1 cellular context compared by ENCODE assay signal in the genomic region with DNA sequence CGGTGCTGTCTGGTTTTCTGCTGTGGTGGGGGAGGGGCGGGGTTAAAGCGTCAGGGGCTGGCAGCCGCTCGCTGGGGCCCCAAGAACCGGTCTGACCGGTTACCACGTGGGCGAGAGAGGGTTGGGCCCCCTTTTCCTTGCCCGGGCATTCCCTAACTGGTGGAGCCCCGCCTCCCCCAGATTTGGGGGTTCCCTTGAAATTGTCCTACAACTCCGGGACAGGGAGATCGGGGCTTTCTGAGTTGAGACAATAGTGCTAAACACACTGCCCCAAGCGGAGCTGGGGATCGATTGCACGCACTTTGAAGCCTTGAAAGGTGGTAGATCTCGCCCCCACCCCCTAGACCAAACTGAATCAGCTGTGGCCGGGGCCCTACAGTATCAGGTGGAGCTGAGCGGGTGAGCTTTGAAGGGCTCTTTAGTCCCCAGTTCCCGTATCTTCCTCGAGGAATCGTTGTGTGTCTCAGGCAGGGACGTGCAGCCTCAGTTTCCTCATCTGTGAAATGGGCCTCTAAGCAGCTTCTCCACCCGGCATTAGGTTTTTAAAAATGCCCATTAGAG.
A peak's percentile ranks its signal among the peaks of the same experiment; 100 is the strongest.
TF ChIP-seq lines count a peak whose summit lies in the region.

No MANE protein-coding gene starts in this region.

TF ChIP-seq in K562, 482 proteins besides CTCF, POLR2A, EP300 and RAD21 (continued from another document and continues in another):
- TF ChIP-seq, protein P1, sequence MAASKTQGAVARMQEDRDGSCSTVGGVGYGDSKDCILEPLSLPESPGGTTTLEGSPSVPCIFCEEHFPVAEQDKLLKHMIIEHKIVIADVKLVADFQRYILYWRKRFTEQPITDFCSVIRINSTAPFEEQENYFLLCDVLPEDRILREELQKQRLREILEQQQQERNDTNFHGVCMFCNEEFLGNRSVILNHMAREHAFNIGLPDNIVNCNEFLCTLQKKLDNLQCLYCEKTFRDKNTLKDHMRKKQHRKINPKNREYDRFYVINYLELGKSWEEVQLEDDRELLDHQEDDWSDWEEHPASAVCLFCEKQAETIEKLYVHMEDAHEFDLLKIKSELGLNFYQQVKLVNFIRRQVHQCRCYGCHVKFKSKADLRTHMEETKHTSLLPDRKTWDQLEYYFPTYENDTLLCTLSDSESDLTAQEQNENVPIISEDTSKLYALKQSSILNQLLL (CRISPR knock-in tag; IDR thresholded peaks at IDR 0.05; ENCODE audit: borderline replicate concordance): no peak
- TF ChIP-seq ETV1 (tag; conservative IDR thresholded peaks at IDR 0.05; ENCODE audit: low read depth): no peak
- TF ChIP-seq WHSC1 (IDR thresholded peaks at IDR 0.05; ENCODE audit: low read length): no peak
- TF ChIP-seq JUN (IDR thresholded peaks at IDR 0.05; ENCODE audit: borderline replicate concordance, low read depth, low read length): no peak
- TF ChIP-seq JUN (CRISPR knock-in tag; IDR thresholded peaks at IDR 0.05; ENCODE audit: borderline replicate concordance): no peak
- TF ChIP-seq CBFB (CRISPR knock-in tag; IDR thresholded peaks at IDR 0.05): no peak
- no peak for TF ChIP-seq ZNF212 (CRISPR knock-in tag; IDR thresholded peaks at IDR 0.05)
- TF ChIP-seq, protein P2, sequence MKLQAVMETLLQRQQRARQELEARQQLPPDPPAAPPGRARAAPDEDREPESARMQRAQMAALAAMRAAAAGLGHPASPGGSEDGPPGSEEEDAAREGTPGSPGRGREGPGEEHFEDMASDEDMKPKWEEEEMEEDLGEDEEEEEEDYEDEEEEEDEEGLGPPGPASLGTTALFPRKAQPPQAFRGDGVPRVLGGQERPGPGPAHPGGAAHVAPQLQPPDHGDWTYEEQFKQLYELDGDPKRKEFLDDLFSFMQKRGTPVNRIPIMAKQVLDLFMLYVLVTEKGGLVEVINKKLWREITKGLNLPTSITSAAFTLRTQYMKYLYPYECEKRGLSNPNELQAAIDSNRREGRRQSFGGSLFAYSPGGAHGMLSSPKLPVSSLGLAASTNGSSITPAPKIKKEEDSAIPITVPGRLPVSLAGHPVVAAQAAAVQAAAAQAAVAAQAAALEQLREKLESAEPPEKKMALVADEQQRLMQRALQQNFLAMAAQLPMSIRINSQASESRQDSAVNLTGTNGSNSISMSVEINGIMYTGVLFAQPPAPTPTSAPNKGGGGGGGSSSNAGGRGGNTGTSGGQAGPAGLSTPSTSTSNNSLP (IDR thresholded peaks at IDR 0.05; ENCODE audit: borderline replicate concordance, low read depth, low read length): no peak
- no peak for TF ChIP-seq ASH1L (IDR thresholded peaks at IDR 0.05; ENCODE audit: borderline replicate concordance, low read depth, partially characterized antibody)
- TF ChIP-seq RB1 (IDR thresholded peaks at IDR 0.05; ENCODE audit: low read depth): no peak
- no peak for TF ChIP-seq NR2C1 (IDR thresholded peaks at IDR 0.05)
- TF ChIP-seq NR2C1 (tag; IDR thresholded peaks at IDR 0.05): no peak
- TF ChIP-seq, protein P3, sequence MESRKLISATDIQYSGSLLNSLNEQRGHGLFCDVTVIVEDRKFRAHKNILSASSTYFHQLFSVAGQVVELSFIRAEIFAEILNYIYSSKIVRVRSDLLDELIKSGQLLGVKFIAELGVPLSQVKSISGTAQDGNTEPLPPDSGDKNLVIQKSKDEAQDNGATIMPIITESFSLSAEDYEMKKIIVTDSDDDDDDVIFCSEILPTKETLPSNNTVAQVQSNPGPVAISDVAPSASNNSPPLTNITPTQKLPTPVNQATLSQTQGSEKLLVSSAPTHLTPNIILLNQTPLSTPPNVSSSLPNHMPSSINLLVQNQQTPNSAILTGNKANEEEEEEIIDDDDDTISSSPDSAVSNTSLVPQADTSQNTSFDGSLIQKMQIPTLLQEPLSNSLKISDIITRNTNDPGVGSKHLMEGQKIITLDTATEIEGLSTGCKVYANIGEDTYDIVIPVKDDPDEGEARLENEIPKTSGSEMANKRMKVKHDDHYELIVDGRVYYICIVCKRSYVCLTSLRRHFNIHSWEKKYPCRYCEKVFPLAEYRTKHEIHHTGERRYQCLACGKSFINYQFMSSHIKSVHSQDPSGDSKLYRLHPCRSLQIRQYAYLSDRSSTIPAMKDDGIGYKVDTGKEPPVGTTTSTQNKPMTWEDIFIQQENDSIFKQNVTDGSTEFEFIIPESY (CRISPR knock-in tag; IDR thresholded peaks at IDR 0.05): peak; percentile 45; the same call in 1 of the 2 replicates
- TF ChIP-seq, protein P4, sequence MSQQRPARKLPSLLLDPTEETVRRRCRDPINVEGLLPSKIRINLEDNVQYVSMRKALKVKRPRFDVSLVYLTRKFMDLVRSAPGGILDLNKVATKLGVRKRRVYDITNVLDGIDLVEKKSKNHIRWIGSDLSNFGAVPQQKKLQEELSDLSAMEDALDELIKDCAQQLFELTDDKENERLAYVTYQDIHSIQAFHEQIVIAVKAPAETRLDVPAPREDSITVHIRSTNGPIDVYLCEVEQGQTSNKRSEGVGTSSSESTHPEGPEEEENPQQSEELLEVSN (IDR thresholded peaks at IDR 0.05; ENCODE audit: borderline replicate concordance in 1 of 2, extremely low read depth in 1 of 2, insufficient read depth in 1 of 2, insufficient read length in 1 of 2, low read depth in 1 of 2, low read length in 1 of 2, poor library complexity in 1 of 2, severe bottlenecking in 1 of 2): peak in 1 of 2 experiments; percentile 19
- TF ChIP-seq MTA3 (IDR thresholded peaks at IDR 0.05; ENCODE audit: borderline replicate concordance): peak; percentile 97
- no peak for TF ChIP-seq ZNF263 (CRISPR knock-in tag; IDR thresholded peaks at IDR 0.05; ENCODE audit: borderline replicate concordance)
- TF ChIP-seq, protein P5, sequence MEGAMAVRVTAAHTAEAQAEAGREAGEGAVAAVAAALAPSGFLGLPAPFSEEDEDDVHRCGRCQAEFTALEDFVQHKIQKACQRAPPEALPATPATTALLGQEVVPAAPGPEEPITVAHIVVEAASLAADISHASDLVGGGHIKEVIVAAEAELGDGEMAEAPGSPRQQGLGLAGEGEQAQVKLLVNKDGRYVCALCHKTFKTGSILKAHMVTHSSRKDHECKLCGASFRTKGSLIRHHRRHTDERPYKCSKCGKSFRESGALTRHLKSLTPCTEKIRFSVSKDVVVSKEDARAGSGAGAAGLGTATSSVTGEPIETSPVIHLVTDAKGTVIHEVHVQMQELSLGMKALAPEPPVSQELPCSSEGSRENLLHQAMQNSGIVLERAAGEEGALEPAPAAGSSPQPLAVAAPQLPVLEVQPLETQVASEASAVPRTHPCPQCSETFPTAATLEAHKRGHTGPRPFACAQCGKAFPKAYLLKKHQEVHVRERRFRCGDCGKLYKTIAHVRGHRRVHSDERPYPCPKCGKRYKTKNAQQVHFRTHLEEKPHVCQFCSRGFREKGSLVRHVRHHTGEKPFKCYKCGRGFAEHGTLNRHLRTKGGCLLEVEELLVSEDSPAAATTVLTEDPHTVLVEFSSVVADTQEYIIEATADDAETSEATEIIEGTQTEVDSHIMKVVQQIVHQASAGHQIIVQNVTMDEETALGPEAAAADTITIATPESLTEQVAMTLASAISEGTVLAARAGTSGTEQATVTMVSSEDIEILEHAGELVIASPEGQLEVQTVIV (CRISPR knock-in tag; IDR thresholded peaks at IDR 0.05; ENCODE audit: borderline replicate concordance): 0 out of 2 replicates have a peak, but pooled peaks have one; percentile 11
- TF ChIP-seq, protein P6, sequence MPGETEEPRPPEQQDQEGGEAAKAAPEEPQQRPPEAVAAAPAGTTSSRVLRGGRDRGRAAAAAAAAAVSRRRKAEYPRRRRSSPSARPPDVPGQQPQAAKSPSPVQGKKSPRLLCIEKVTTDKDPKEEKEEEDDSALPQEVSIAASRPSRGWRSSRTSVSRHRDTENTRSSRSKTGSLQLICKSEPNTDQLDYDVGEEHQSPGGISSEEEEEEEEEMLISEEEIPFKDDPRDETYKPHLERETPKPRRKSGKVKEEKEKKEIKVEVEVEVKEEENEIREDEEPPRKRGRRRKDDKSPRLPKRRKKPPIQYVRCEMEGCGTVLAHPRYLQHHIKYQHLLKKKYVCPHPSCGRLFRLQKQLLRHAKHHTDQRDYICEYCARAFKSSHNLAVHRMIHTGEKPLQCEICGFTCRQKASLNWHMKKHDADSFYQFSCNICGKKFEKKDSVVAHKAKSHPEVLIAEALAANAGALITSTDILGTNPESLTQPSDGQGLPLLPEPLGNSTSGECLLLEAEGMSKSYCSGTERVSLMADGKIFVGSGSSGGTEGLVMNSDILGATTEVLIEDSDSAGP (CRISPR knock-in tag; IDR thresholded peaks at IDR 0.05): no peak
- TF ChIP-seq EHMT2 (IDR thresholded peaks at IDR 0.05): no peak
- TF ChIP-seq ATF1 (CRISPR knock-in tag; IDR thresholded peaks at IDR 0.05): no peak
- TF ChIP-seq ATF1 (tag; IDR thresholded peaks at IDR 0.05): peak; percentile 55; the same call in 1 of the 2 replicates
- TF ChIP-seq CXXC5 (CRISPR knock-in tag; IDR thresholded peaks at IDR 0.05): no peak; the same call in 1 of the 2 replicates
- TF ChIP-seq TFAM (CRISPR knock-in tag; conservative IDR thresholded peaks at IDR 0.05): no peak
- TF ChIP-seq SMARCE1 (IDR thresholded peaks at IDR 0.05): no peak
- peak; percentile 21; the same call in 1 of the 2 replicates for TF ChIP-seq ZBED1 (IDR thresholded peaks at IDR 0.05)
- no peak for TF ChIP-seq MAFK (IDR thresholded peaks at IDR 0.05; ENCODE audit: low read length)
- TF ChIP-seq ZNF589 (CRISPR knock-in tag; IDR thresholded peaks at IDR 0.05; ENCODE audit: low read depth): peak; percentile 47; the same call in 1 of the 2 replicates
- no peak for TF ChIP-seq NCOA6 (IDR thresholded peaks at IDR 0.05)
- TF ChIP-seq, protein P7, sequence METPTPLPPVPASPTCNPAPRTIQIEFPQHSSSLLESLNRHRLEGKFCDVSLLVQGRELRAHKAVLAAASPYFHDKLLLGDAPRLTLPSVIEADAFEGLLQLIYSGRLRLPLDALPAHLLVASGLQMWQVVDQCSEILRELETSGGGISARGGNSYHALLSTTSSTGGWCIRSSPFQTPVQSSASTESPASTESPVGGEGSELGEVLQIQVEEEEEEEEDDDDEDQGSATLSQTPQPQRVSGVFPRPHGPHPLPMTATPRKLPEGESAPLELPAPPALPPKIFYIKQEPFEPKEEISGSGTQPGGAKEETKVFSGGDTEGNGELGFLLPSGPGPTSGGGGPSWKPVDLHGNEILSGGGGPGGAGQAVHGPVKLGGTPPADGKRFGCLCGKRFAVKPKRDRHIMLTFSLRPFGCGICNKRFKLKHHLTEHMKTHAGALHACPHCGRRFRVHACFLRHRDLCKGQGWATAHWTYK (CRISPR knock-in tag; IDR thresholded peaks at IDR 0.05): peak; percentile 12; the same call in 1 of the 2 replicates
- TF ChIP-seq, protein P8, sequence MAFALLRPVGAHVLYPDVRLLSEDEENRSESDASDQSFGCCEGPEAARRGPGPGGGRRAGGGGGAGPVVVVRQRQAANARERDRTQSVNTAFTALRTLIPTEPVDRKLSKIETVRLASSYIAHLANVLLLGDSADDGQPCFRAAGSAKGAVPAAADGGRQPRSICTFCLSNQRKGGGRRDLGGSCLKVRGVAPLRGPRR (CRISPR knock-in tag; IDR thresholded peaks at IDR 0.05): no peak
- TF ChIP-seq, protein P9, sequence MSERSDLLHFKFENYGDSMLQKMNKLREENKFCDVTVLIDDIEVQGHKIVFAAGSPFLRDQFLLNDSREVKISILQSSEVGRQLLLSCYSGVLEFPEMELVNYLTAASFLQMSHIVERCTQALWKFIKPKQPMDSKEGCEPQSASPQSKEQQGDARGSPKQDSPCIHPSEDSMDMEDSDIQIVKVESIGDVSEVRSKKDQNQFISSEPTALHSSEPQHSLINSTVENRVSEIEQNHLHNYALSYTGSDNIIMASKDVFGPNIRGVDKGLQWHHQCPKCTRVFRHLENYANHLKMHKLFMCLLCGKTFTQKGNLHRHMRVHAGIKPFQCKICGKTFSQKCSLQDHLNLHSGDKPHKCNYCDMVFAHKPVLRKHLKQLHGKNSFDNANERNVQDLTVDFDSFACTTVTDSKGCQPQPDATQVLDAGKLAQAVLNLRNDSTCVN (CRISPR knock-in tag; IDR thresholded peaks at IDR 0.05): no peak
- no peak; the same call in none of the 2 replicates for TF ChIP-seq MBD2 (IDR thresholded peaks at IDR 0.05; ENCODE audit: borderline replicate concordance, low read depth)
- TF ChIP-seq ZNF408 (CRISPR knock-in tag; IDR thresholded peaks at IDR 0.05; ENCODE audit: low read depth): no peak
- TF ChIP-seq, protein P10, sequence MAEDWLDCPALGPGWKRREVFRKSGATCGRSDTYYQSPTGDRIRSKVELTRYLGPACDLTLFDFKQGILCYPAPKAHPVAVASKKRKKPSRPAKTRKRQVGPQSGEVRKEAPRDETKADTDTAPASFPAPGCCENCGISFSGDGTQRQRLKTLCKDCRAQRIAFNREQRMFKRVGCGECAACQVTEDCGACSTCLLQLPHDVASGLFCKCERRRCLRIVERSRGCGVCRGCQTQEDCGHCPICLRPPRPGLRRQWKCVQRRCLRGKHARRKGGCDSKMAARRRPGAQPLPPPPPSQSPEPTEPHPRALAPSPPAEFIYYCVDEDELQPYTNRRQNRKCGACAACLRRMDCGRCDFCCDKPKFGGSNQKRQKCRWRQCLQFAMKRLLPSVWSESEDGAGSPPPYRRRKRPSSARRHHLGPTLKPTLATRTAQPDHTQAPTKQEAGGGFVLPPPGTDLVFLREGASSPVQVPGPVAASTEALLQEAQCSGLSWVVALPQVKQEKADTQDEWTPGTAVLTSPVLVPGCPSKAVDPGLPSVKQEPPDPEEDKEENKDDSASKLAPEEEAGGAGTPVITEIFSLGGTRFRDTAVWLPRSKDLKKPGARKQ (CRISPR knock-in tag; IDR thresholded peaks at IDR 0.05): no peak
- TF ChIP-seq CBX2 (IDR thresholded peaks at IDR 0.05; ENCODE audit: insufficient read depth, low read length, poor library complexity, severe bottlenecking): no peak
